39 cellular contexts compared by ENCODE assay signal in the genomic region with DNA sequence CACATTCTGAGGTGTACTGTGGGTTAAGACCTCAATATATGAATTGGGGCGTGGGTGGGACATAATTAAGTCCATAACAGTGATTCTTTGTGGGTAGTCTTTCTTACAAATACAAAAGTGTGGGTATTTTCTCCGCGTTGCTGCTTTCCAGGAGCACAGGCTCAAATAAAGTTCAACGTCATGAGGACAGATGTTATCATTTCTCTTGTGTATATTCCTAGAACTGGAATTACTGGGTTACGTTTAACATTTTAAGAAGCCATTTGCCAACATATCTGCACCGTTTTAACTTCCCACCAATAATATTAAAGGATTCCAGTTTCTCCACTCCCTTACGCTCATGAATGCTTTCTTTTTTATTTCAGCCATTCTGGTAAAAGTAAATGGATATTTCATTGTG. TPM values are rescaled to one million over a fixed set of nuclear protein-coding genes. Genes with fewer than 3 reads are reported as not detected.
"Had no signal": no experiment of that assay in that cellular context is flagged by ENCODE, and none has a peak within 500 bp of the region (broad histone marks: within the 10 kb centered on the region; RNA-seq: fewer than 3 reads in every experiment).

No MANE protein-coding gene starts in this region.

- FAIRE-seq: astrocyte, bronchial epithelial cell, colon had no signal

- H3K27me3 ChIP-seq: adrenal gland, ascending aorta, body of pancreas, brain microvascular endothelial cell, breast epithelium, cardiac muscle cell had no signal

- H3K36me3 Mint-ChIP-seq: activated naive CD4-positive, alpha-beta T cell treated with anti-CD3 and anti-CD28 coated beads, Interleukin-2, amount 10 ng/mL, durations not matched to agents 7 days and 5 days; activated naive CD4-positive, alpha-beta T cell treated with anti-CD3 and anti-CD28 coated beads, Interleukin-2, amount 50 U/mL, for 24 hours; activated naive CD4-positive, alpha-beta T cell treated with anti-CD3 and anti-CD28 coated beads, Interleukin-2, amount 50 U/mL, for 72 hours; activated naive CD8-positive, alpha-beta T cell; activated naive CD8-positive, alpha-beta T cell treated with anti-CD3 and anti-CD28 coated beads for 36 hours; activated naive CD8-positive, alpha-beta T cell treated with anti-CD3 and anti-CD28 coated beads, Interleukin-2, amount 10 ng/mL, durations not matched to agents 7 days and 5 days; brain had no signal

- DNase-seq: activated effector memory CD4-positive, alpha-beta T cell treated with anti-CD3 and anti-CD28 coated beads, Interleukin-2, amount 50 U/mL, for 16 hours; activated effector memory CD4-positive, alpha-beta T cell treated with Interleukin-2 at 50 U/mL for 16 hours; activated gamma-delta T cell; activated gamma-delta T cell treated with Interleukin-2 at 50 U/mL for 16 hours; activated naive CD4-positive, alpha-beta T cell; activated naive CD4-positive, alpha-beta T cell treated with anti-CD3 and anti-CD28 coated beads for 36 hours; activated naive CD4-positive, alpha-beta T cell treated with anti-CD3 and anti-CD28 coated beads, Interleukin-2, amount 10 ng/mL, durations not matched to agents 7 days and 5 days; activated naive CD4-positive, alpha-beta T cell treated with anti-CD3 and anti-CD28 coated beads, Interleukin-2, amount 50 U/mL, for 16 hours; activated naive CD4-positive, alpha-beta T cell treated with Interleukin-2 at 50 U/mL for 16 hours; activated naive CD8-positive, alpha-beta T cell treated with anti-CD3 and anti-CD28 coated beads for 36 hours; activated naive CD8-positive, alpha-beta T cell treated with anti-CD3 and anti-CD28 coated beads, Interleukin-2, amount 10 ng/mL, durations not matched to agents 7 days and 5 days; activated naive CD8-positive, alpha-beta T cell treated with anti-CD3 and anti-CD28 coated beads, Interleukin-2, amount 50 U/mL, for 24 hours; activated T-cell treated with anti-CD3 and anti-CD28 coated beads, Interleukin-2, amount 50 U/mL, for 4 hours; activated T-cell treated with anti-CD3 and anti-CD28 coated beads, Interleukin-2, amount 50 U/mL, for 48 hours; activated T-cell treated with anti-CD3 and anti-CD28 coated beads, Interleukin-2, amount 50 U/mL, for 72 hours; adrenal gland; amniotic stem cell; amygdala; anterior cingulate cortex; aorta; body of pancreas; brain microvascular endothelial cell; caudate nucleus; central memory CD4-positive, alpha-beta T cell; cerebellar nuclear complex had no signal

- H3K4me3 Mint-ChIP-seq: activated naive CD4-positive, alpha-beta T cell treated with anti-CD3 and anti-CD28 coated beads for 36 hours; activated naive CD4-positive, alpha-beta T cell treated with anti-CD3 and anti-CD28 coated beads, Interleukin-2, amount 10 ng/mL, durations not matched to agents 7 days and 5 days; activated naive CD4-positive, alpha-beta T cell treated with anti-CD3 and anti-CD28 coated beads, Interleukin-2, amount 50 U/mL, for 24 hours; activated naive CD8-positive, alpha-beta T cell; activated naive CD8-positive, alpha-beta T cell treated with anti-CD3 and anti-CD28 coated beads for 36 hours; activated naive CD8-positive, alpha-beta T cell treated with anti-CD3 and anti-CD28 coated beads, Interleukin-2, amount 10 ng/mL, durations not matched to agents 7 days and 5 days; activated naive CD8-positive, alpha-beta T cell treated with anti-CD3 and anti-CD28 coated beads, Interleukin-2, amount 50 U/mL, for 24 hours; activated T-cell treated with anti-CD3 and anti-CD28 coated beads, Interleukin-2, amount 50 U/mL, for 4 hours; activated T-cell treated with anti-CD3 and anti-CD28 coated beads, Interleukin-2, amount 50 U/mL, for 72 hours; activated T-helper 1 cell treated with anti-CD3 and anti-CD28 coated beads, Interleukin-12 subunit alpha, Interleukin-12 subunit beta, Interleukin-2, Interleukin-4 antibody, amounts not matched to agents 30 ng/mL and 10 ng/mL and 1 ng/mL, durations not matched to agents 14 hours and 24 hours and 36 hours; activated T-helper 17 cell treated with anti-CD3 and anti-CD28 coated beads, Interleukin-2, amount 50 U/mL, for 72 hours; brain; central memory CD8-positive, alpha-beta T cell had no signal

- ATAC-seq: activated naive CD4-positive, alpha-beta T cell treated with anti-CD3 and anti-CD28 coated beads, Interleukin-2, amount 50 U/mL, for 72 hours; activated naive CD8-positive, alpha-beta T cell treated with anti-CD3 and anti-CD28 coated beads, Interleukin-2, amount 50 U/mL, for 24 hours; activated T-cell treated with anti-CD3 and anti-CD28 coated beads, Interleukin-2, amount 50 U/mL, for 4 hours; activated T-cell treated with anti-CD3 and anti-CD28 coated beads, Interleukin-2, amount 50 U/mL, for 72 hours; activated T-helper 17 cell treated with anti-CD3 and anti-CD28 coated beads, Interleukin-2, amount 50 U/mL, for 72 hours; body of pancreas had no signal

- H3K36me3 ChIP-seq: adrenal gland, ascending aorta, brain microvascular endothelial cell, breast epithelium, cardiac muscle cell had no signal

- H3K9me3 Mint-ChIP-seq: activated naive CD4-positive, alpha-beta T cell treated with anti-CD3 and anti-CD28 coated beads for 36 hours; activated naive CD4-positive, alpha-beta T cell treated with anti-CD3 and anti-CD28 coated beads, Interleukin-2, amount 10 ng/mL, durations not matched to agents 7 days and 5 days; activated naive CD4-positive, alpha-beta T cell treated with anti-CD3 and anti-CD28 coated beads, Interleukin-2, amount 50 U/mL, for 24 hours; activated naive CD4-positive, alpha-beta T cell treated with anti-CD3 and anti-CD28 coated beads, Interleukin-2, amount 50 U/mL, for 72 hours; activated naive CD8-positive, alpha-beta T cell treated with anti-CD3 and anti-CD28 coated beads for 36 hours; activated naive CD8-positive, alpha-beta T cell treated with anti-CD3 and anti-CD28 coated beads, Interleukin-2, amount 10 ng/mL, durations not matched to agents 7 days and 5 days; activated naive CD8-positive, alpha-beta T cell treated with anti-CD3 and anti-CD28 coated beads, Interleukin-2, amount 50 U/mL, for 24 hours; activated T-cell treated with anti-CD3 and anti-CD28 coated beads, Interleukin-2, amount 50 U/mL, for 4 hours; activated T-cell treated with anti-CD3 and anti-CD28 coated beads, Interleukin-2, amount 50 U/mL, for 72 hours; activated T-helper 1 cell treated with anti-CD3 and anti-CD28 coated beads, Interleukin-12 subunit alpha, Interleukin-12 subunit beta, Interleukin-2, Interleukin-4 antibody, amounts not matched to agents 30 ng/mL and 10 ng/mL and 1 ng/mL, durations not matched to agents 14 hours and 24 hours and 36 hours; activated T-helper 17 cell treated with anti-CD3 and anti-CD28 coated beads, Interleukin-2, amount 50 U/mL, for 72 hours; activated T-helper 2 cell treated with anti-CD3 and anti-CD28 coated beads, Interferon-gamma antibody, Interleukin-2, Interleukin-4, amounts not matched to agents 10 μg/mL and 5 μg/mL and 100 μg/mL, durations not matched to agents 14 hours and 24 hours and 36 hours; brain; central memory CD8-positive, alpha-beta T cell had no signal

- H3K27me3 Mint-ChIP-seq: activated naive CD4-positive, alpha-beta T cell treated with anti-CD3 and anti-CD28 coated beads, Interleukin-2, amount 50 U/mL, for 24 hours; activated naive CD8-positive, alpha-beta T cell; activated T-helper 17 cell treated with anti-CD3 and anti-CD28 coated beads, Interleukin-2, amount 50 U/mL, for 72 hours had no signal

- H3K4me1 Mint-ChIP-seq: activated naive CD4-positive, alpha-beta T cell treated with anti-CD3 and anti-CD28 coated beads, Interleukin-2, amount 10 ng/mL, durations not matched to agents 7 days and 5 days; activated naive CD4-positive, alpha-beta T cell treated with anti-CD3 and anti-CD28 coated beads, Interleukin-2, amount 50 U/mL, for 24 hours; activated T-helper 17 cell treated with anti-CD3 and anti-CD28 coated beads, Interleukin-2, amount 50 U/mL, for 72 hours; central memory CD8-positive, alpha-beta T cell had no signal

- H3K9me3 ChIP-seq: adrenal gland, ascending aorta, body of pancreas, breast epithelium had no signal

- H3K27ac ChIP-seq: adrenal gland, ascending aorta, body of pancreas, brain microvascular endothelial cell, breast epithelium, cardiac muscle cell had no signal

- H3K27ac Mint-ChIP-seq: activated naive CD4-positive, alpha-beta T cell treated with anti-CD3 and anti-CD28 coated beads for 36 hours; activated naive CD4-positive, alpha-beta T cell treated with anti-CD3 and anti-CD28 coated beads, Interleukin-2, amount 10 ng/mL, durations not matched to agents 7 days and 5 days; activated naive CD4-positive, alpha-beta T cell treated with anti-CD3 and anti-CD28 coated beads, Interleukin-2, amount 50 U/mL, for 24 hours; activated naive CD4-positive, alpha-beta T cell treated with anti-CD3 and anti-CD28 coated beads, Interleukin-2, amount 50 U/mL, for 72 hours; activated naive CD8-positive, alpha-beta T cell; activated naive CD8-positive, alpha-beta T cell treated with anti-CD3 and anti-CD28 coated beads for 36 hours; activated naive CD8-positive, alpha-beta T cell treated with anti-CD3 and anti-CD28 coated beads, Interleukin-2, amount 10 ng/mL, durations not matched to agents 7 days and 5 days; activated naive CD8-positive, alpha-beta T cell treated with anti-CD3 and anti-CD28 coated beads, Interleukin-2, amount 50 U/mL, for 24 hours; activated T-cell treated with anti-CD3 and anti-CD28 coated beads, Interleukin-2, amount 50 U/mL, for 72 hours; activated T-helper 1 cell treated with anti-CD3 and anti-CD28 coated beads, Interleukin-12 subunit alpha, Interleukin-12 subunit beta, Interleukin-2, Interleukin-4 antibody, amounts not matched to agents 30 ng/mL and 10 ng/mL and 1 ng/mL, durations not matched to agents 14 hours and 24 hours and 36 hours; activated T-helper 17 cell treated with anti-CD3 and anti-CD28 coated beads, Interleukin-2, amount 50 U/mL, for 72 hours; activated T-helper 2 cell treated with anti-CD3 and anti-CD28 coated beads, Interferon-gamma antibody, Interleukin-2, Interleukin-4, amounts not matched to agents 10 μg/mL and 5 μg/mL and 100 μg/mL, durations not matched to agents 14 hours and 24 hours and 36 hours; brain had no signal

- H3K4me1 ChIP-seq: adrenal gland, ascending aorta, breast epithelium had no signal

- H3K4me3 ChIP-seq: adrenal gland, ascending aorta, body of pancreas, breast epithelium, cardiac muscle cell had no signal

RNA-seq across cellular contexts. Expression of gene ZNF860, which starts 39.6 kb away (rescaled TPM):
- total RNA-seq: activated naive CD8-positive, alpha-beta T cell treated with anti-CD3 and anti-CD28 coated beads, Interleukin-2, amount 10 ng/mL, durations not matched to agents 7 days and 5 days; cardiac muscle cell had no signal
- polyA plus RNA-seq: cardiac muscle cell had no signal
